In the genomic region with DNA sequence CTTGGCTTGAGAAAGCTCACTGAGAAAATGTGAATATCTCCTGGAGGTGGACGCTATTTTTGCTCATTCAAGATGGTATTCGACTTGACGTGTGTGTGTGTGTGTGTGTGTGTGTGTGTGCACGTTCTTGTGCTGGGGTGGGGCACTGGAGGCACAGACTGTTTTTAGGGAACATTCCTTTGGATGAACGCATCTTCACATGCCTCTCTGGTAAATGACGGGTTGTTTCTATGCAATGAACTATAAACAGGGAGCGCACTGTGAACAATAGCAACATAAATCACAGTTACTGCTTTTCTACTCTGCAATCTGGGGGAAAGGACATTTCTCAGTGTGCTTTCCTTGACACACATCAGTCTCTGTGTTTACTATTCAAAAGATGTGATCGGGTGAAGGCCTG, we compare ENCODE assay signal across 21 cellular contexts.
DNase-seq lines count a peak whose midpoint lies in the region; ATAC-seq and TF ChIP-seq lines count a peak whose summit lies in the region.
"Had no signal": no experiment of that assay in that cellular context is flagged by ENCODE, and none has a peak within 500 bp of the region (broad histone marks: within the 10 kb centered on the region; RNA-seq: fewer than 3 reads in every experiment).

No MANE protein-coding gene starts in this region.

- no peak for TF ChIP-seq CTCF in brain microvascular endothelial cell (IDR thresholded peaks at IDR 0.05; ENCODE audit: low read depth, low read length, missing control alignments)
- TF ChIP-seq CTCF in sigmoid colon (IDR thresholded peaks at IDR 0.05), result no peak

- 39 to 64% methylated on average over 8 of the region's 8 CpGs for WGBS in sigmoid colon, 2 donors

- H3K4me3 ChIP-seq in brain microvascular endothelial cell (ENCODE audit: low read depth, low read length) (no peak overlapping the region), sigmoid colon (no peak overlapping the region)
- H3K4me3 ChIP-seq: GM23338, PC-9 had no signal

- peak; percentile 57 to 91 (median 82) for TF ChIP-seq EP300 in sigmoid colon (IDR thresholded peaks at IDR 0.05)

- no peak for ATAC-seq in left ventricle myocardium superior
- ATAC-seq: activated CD4-positive, CD25-positive, alpha-beta regulatory T cell treated with anti-CD3 and anti-CD28 coated beads, Interleukin-2, amount 50 U/mL, for 24 hours; GM23338; left colon had no signal

- H3K9me3 ChIP-seq in sigmoid colon, result no peaks in the 10 kb centered on the region
- H3K9me3 ChIP-seq: Caco-2 had no signal

- DNase-seq in GM03348 (ENCODE audit: low spot score), result peak; percentile 80
- DNase-seq in brain microvascular endothelial cell, result peak; percentile 24
- peak; percentile 35 to 49 for DNase-seq in lung microvascular endothelial cell (ENCODE audit: low read depth in 2 of 2)
- no peak for DNase-seq in sigmoid colon
- no peak for DNase-seq in left ventricle myocardium superior
- DNase-seq in posterior vena cava (ENCODE audit: low spot score), result no peak
- no peak for DNase-seq in activated CD4-positive, alpha-beta T cell treated with anti-CD3 and anti-CD28 coated beads, Interleukin-2, amount 50 U/mL, for 1 hour
- DNase-seq in NCI-H1436 (lab: John Stamatoyannopoulos, UW), result no peak
- DNase-seq: Caco-2; central memory CD4-positive, alpha-beta T cell; left colon; NCI-H1092; NCI-H2107; NCI-H82; PC-9; stimulated activated CD4-positive, alpha-beta T cell treated with anti-CD3 and anti-CD28 coated beads, Interleukin-12 subunit alpha, Interleukin-12 subunit beta, amount 100 ng/mL, for 4 hours; stimulated activated naive CD4-positive, alpha-beta T cell had no signal

- no peak for TF ChIP-seq POLR2A in sigmoid colon (IDR thresholded peaks at IDR 0.05)

- H3K27me3 ChIP-seq in brain microvascular endothelial cell (replicated peaks), result no peaks in the 10 kb centered on the region
- H3K27me3 ChIP-seq in sigmoid colon, result no peaks in the 10 kb centered on the region

- H3K4me1 ChIP-seq in sigmoid colon, result peaks cover 0 to 27% (median 21%) of the 10 kb centered on the region in 4 donors
- H3K4me1 ChIP-seq: parathyroid adenoma had no signal

- intact Hi-C loops in sigmoid colon (cut with DNase I) (loop anchor here (5.0 to 10.0 kb wide), 4 partner anchors 100 to 485 kb away; no protein-coding TSS in a partner anchor), left ventricle myocardium superior (cut with micrococcal nuclease) (no loop called here), posterior vena cava (cut with DNase I) (no loop called here)

- H3K27ac ChIP-seq in brain microvascular endothelial cell, result no peak overlapping the region
- H3K27ac ChIP-seq in sigmoid colon, result peak overlapping the region; percentile 34 to 84 (median 65)
- H3K27ac ChIP-seq: KMS-11, parathyroid adenoma, PC-9 had no signal

- no peaks in the 10 kb centered on the region for H3K36me3 ChIP-seq in brain microvascular endothelial cell (replicated peaks)
- no peaks in the 10 kb centered on the region for H3K36me3 ChIP-seq in sigmoid colon

- in situ Hi-C loops in brain microvascular endothelial cell (cut with HindIII; ENCODE audit: low pct_ligation_motif_present, low sequenced_read_pairs), result no loop called here

Comparison
In these comparisons a context has a peak if more than half of its experiments do, and no peak if none do; other contexts are left out.
1. DNase-seq: peak in GM03348 (single experiment), brain microvascular endothelial cell (single experiment) and lung microvascular endothelial cell (2 of 2); none in sigmoid colon (single experiment), left ventricle myocardium superior (single experiment), posterior vena cava (single experiment), activated CD4-positive, alpha-beta T cell treated with anti-CD3 and anti-CD28 coated beads, Interleukin-2, amount 50 U/mL, for 1 hour (single experiment) and NCI-H1436 (single experiment).